10 cellular contexts compared by ENCODE assay signal in the genomic region with DNA sequence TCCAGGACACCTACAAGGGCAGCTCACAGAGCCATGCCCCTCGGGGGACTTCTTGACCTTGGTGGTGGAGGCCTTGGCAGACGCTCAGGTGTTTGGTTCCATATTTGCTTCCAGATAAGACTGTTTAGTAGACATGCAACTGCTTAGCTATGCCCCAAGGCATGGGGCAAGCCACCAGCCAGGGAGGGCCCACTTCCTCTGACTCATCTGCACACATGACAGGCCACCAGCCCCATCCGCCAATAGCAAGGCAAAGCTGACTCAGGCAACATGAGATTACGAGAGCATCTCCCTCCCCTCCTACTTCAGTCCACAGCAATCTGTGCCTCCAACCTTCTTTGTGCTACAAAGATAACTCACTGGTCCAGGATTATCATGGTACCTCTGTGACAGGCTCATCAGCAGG. TPM values are rescaled to one million over a fixed set of nuclear protein-coding genes. Genes with fewer than 3 reads are reported as not detected.
DNase-seq lines count a peak whose midpoint lies in the region; ATAC-seq and TF ChIP-seq lines count a peak whose summit lies in the region.
"Had no signal": no experiment of that assay in that cellular context is flagged by ENCODE, and none has a peak within 500 bp of the region (broad histone marks: within the 10 kb centered on the region; RNA-seq: fewer than 3 reads in every experiment).

No MANE protein-coding gene starts in this region.

- no peak for TF ChIP-seq CTCF in PC-3 (conservative IDR thresholded peaks at IDR 0.05; ENCODE audit: low read depth, low read length)
- no peak for TF ChIP-seq CTCF in epithelial cell of esophagus (IDR thresholded peaks at IDR 0.05; ENCODE audit: insufficient read depth, low read depth, low read length, missing control alignments)
- TF ChIP-seq CTCF in smooth muscle cell (IDR thresholded peaks at IDR 0.05; ENCODE audit: borderline replicate concordance, insufficient read depth, poor library complexity, severe bottlenecking) = no peak
- TF ChIP-seq CTCF in testis (IDR thresholded peaks at IDR 0.05) = no peak

- no peaks in the 10 kb centered on the region; the same call in 1 of the 2 replicates for H3K9me2 ChIP-seq in PC-3 (replicated peaks; ENCODE audit: low read length)

- intact Hi-C loops in activated CD4-positive, alpha-beta T cell treated with anti-CD3 and anti-CD28 coated beads for 36 hours (cut with DNase I, micrococcal nuclease) = no loop called here
- intact Hi-C loops in PC-3 (cut with micrococcal nuclease) = loop anchor here (2.0 kb wide), 4 partner anchors 52 to 408 kb away; no protein-coding TSS in a partner anchor
- intact Hi-C loops in testis (cut with DNase I; ENCODE audit: low total_unique reads) = no loop called here

- H3K27ac ChIP-seq in PC-3 (ENCODE audit: low read length) (peak overlapping the region; percentile 83), smooth muscle cell (ENCODE audit: low read depth) (peak overlapping the region; percentile 58), testis (no peak overlapping the region)

- H3K36me3 Mint-ChIP-seq in activated CD4-positive, alpha-beta T cell treated with anti-CD3 and anti-CD28 coated beads for 36 hours (ENCODE audit: low read depth) = no peaks in the 10 kb centered on the region

- H3K9me3 ChIP-seq in PC-3 (ENCODE audit: low read length) (no peaks in the 10 kb centered on the region), smooth muscle cell (replicated peaks; ENCODE audit: low read depth) (no peaks in the 10 kb centered on the region), testis (no peaks in the 10 kb centered on the region)

- TF ChIP-seq POLR2A in testis (IDR thresholded peaks at IDR 0.05) = no peak

- H4K20me1 ChIP-seq in PC-3 (ENCODE audit: low read length) = no peaks in the 10 kb centered on the region
- no peaks in the 10 kb centered on the region for H4K20me1 ChIP-seq in smooth muscle cell (ENCODE audit: low read depth)

- H3K79me2 ChIP-seq in PC-3 (ENCODE audit: low read length) (peaks cover 61% of the 10 kb centered on the region), smooth muscle cell (ENCODE audit: low read depth) (no peaks in the 10 kb centered on the region)

- no peak overlapping the region for H3K4me3 Mint-ChIP-seq in activated CD4-positive, alpha-beta T cell treated with anti-CD3 and anti-CD28 coated beads for 36 hours

- ATAC-seq in activated CD4-positive, alpha-beta T cell treated with anti-CD3 and anti-CD28 coated beads for 36 hours = peak; percentile 77
- ATAC-seq in PC-3 (peak; percentile 85), left lobe of liver (no peak)

- CTCF ChIA-PET in activated CD4-positive, alpha-beta T cell treated with anti-CD3 and anti-CD28 coated beads for 36 hours (lab: Charles Lee) = no interaction called here
- CTCF ChIA-PET in PC-3 (lab: Charles Lee) = interaction anchor here (0.6 to 1.7 kb wide), 3 partner anchors 22 to 422 kb away, joined by 3 to 4 read pairs (median 4); no protein-coding TSS in a partner anchor

- H3K27me3 Mint-ChIP-seq in activated CD4-positive, alpha-beta T cell treated with anti-CD3 and anti-CD28 coated beads for 36 hours = peaks cover 2% of the 10 kb centered on the region

- H3K27me3 ChIP-seq in PC-3 (ENCODE audit: low read length) = no peaks in the 10 kb centered on the region
- H3K27me3 ChIP-seq in smooth muscle cell (ENCODE audit: low read depth) = no peaks in the 10 kb centered on the region
- H3K27me3 ChIP-seq in testis = no peaks in the 10 kb centered on the region

- no peak overlapping the region for H2AFZ ChIP-seq in PC-3 (ENCODE audit: low read length)
- no peak overlapping the region for H2AFZ ChIP-seq in smooth muscle cell (ENCODE audit: low read depth)

- H3K9ac ChIP-seq in PC-3 (ENCODE audit: low read length) (peak overlapping the region; percentile 55), smooth muscle cell (ENCODE audit: low read depth) (no peak overlapping the region)

- no peaks in the 10 kb centered on the region for H3K4me1 Mint-ChIP-seq in activated CD4-positive, alpha-beta T cell treated with anti-CD3 and anti-CD28 coated beads for 36 hours

- DNase-seq in activated CD4-positive, alpha-beta T cell treated with anti-CD3 and anti-CD28 coated beads for 36 hours = peak; percentile 40
- no peak for DNase-seq in activated CD4-positive, alpha-beta T cell treated with anti-CD3 and anti-CD28 coated beads, Interleukin-2, amount 50 U/mL, for 4 hours
- DNase-seq in PC-3 (peak; percentile 100), epithelial cell of esophagus (ENCODE audit: low read depth) (peak; percentile 93), smooth muscle cell (lab: John Stamatoyannopoulos, UW; ENCODE audit: unreplicated experiment) (no peak), left lobe of liver (ENCODE audit: low spot score) (no peak), NCI-H2081 (lab: John Stamatoyannopoulos, UW) (no peak), testis (no peak)
- DNase-seq: stimulated activated naive CD4-positive, alpha-beta T cell treated with Interleukin-2 at 50 U/mL for 16 hours had no signal

- POLR2A ChIA-PET in activated CD4-positive, alpha-beta T cell treated with anti-CD3 and anti-CD28 coated beads for 36 hours (lab: Charles Lee) = interaction anchor here (0.6 kb wide), 1 partner anchor 11 kb away, joined by 3 read pairs; no protein-coding TSS in a partner anchor
- POLR2A ChIA-PET in PC-3 (lab: Charles Lee; ENCODE audit: unreplicated experiment) = interaction anchor here (0.7 to 0.9 kb wide), 2 partner anchors 415 to 462 kb away, joined by 3 read pairs; no protein-coding TSS in a partner anchor

- H3K9me3 Mint-ChIP-seq in activated CD4-positive, alpha-beta T cell treated with anti-CD3 and anti-CD28 coated beads for 36 hours (ENCODE audit: low read depth) = no peaks in the 10 kb centered on the region
- H3K9me3 Mint-ChIP-seq: activated T-helper 2 cell treated with anti-CD3 and anti-CD28 coated beads, Interferon-gamma antibody, Interleukin-2, Interleukin-4, amounts not matched to agents 10 μg/mL and 5 μg/mL and 100 μg/mL, durations not matched to agents 14 hours and 24 hours and 36 hours had no signal

- peaks cover 81% of the 10 kb centered on the region for H3K4me1 ChIP-seq in PC-3 (ENCODE audit: insufficient read depth, low read length)
- H3K4me1 ChIP-seq in smooth muscle cell (ENCODE audit: low read depth) = peaks cover 9% of the 10 kb centered on the region
- no peaks in the 10 kb centered on the region for H3K4me1 ChIP-seq in testis

- H3K36me3 ChIP-seq in PC-3 (ENCODE audit: low read depth, low read length) = 0 out of 2 replicates have a peak, but pooled peaks cover 7% of the 10 kb centered on the region
- H3K36me3 ChIP-seq in smooth muscle cell (ENCODE audit: low read depth) = no peaks in the 10 kb centered on the region
- H3K36me3 ChIP-seq in testis (ENCODE audit: low read depth, missing control alignments) = no peaks in the 10 kb centered on the region

- H3K4me3 ChIP-seq in PC-3 (ENCODE audit: low read length) (peak overlapping the region; percentile 6; the same call in 1 of the 2 replicates), epithelial cell of esophagus (ENCODE audit: low read length) (no peak overlapping the region), smooth muscle cell (no peak overlapping the region), testis (no peak overlapping the region)

- H3K4me2 ChIP-seq in PC-3 (ENCODE audit: low read length) (peak overlapping the region; percentile 54), smooth muscle cell (no peak overlapping the region)

- H3K27ac Mint-ChIP-seq in activated CD4-positive, alpha-beta T cell treated with anti-CD3 and anti-CD28 coated beads for 36 hours = no peak overlapping the region
- H3K27ac Mint-ChIP-seq: activated T-helper 2 cell treated with anti-CD3 and anti-CD28 coated beads, Interferon-gamma antibody, Interleukin-2, Interleukin-4, amounts not matched to agents 10 μg/mL and 5 μg/mL and 100 μg/mL, durations not matched to agents 14 hours and 24 hours and 36 hours had no signal

- H3F3A ChIP-seq in PC-3 (ENCODE audit: low read length, unreplicated experiment) (peaks cover 18% of the 10 kb centered on the region), smooth muscle cell (ENCODE audit: low read depth) (peaks cover 10% of the 10 kb centered on the region)

- BruUV-seq in PC-3 (replicated peaks; lab: Mats Ljungman, UMichigan) = no TSS peak

- WGBS in smooth muscle cell (ENCODE audit: low lambda C conversion rate) = 66% methylated on average over 4 of the region's 4 CpGs
- WGBS in testis, 2 donors = 71 to 72% methylated on average over 4 of the region's 4 CpGs

RNA-seq across cellular contexts. Expression of a gene that starts 54.9 kb away (rescaled TPM):
- under 1 TPM in 1 of 2 experiments, not detected in 1; 0.18 TPM for total RNA-seq in activated CD4-positive, alpha-beta T cell treated with anti-CD3 and anti-CD28 coated beads for 36 hours
- total RNA-seq in PC-3 (2014; rRNA removed) (143 and 193 TPM in 2 replicates), smooth muscle cell (13.5 and 23.4 TPM in 2 replicates), left lobe of liver (44.0 TPM), testis (10 to 100 TPM; 13.6 to 24.7 TPM)
- polyA plus RNA-seq in smooth muscle cell (9.1 and 25.5 TPM in 2 replicates), testis (ENCODE audit: insufficient read depth, low read depth, low replicate concordance) (36.1 TPM)

Comparison
In these comparisons a context has a peak if more than half of its experiments do, and no peak if none do; other contexts are left out.
1. DNase-seq: peak in activated CD4-positive, alpha-beta T cell treated with anti-CD3 and anti-CD28 coated beads for 36 hours (single experiment), PC-3 (single experiment) and epithelial cell of esophagus (single experiment); none in activated CD4-positive, alpha-beta T cell treated with anti-CD3 and anti-CD28 coated beads, Interleukin-2, amount 50 U/mL, for 4 hours (0 of 2), smooth muscle cell (single experiment), left lobe of liver (single experiment), NCI-H2081 (0 of 2) and testis (single experiment).
2. H3K27ac ChIP-seq: peak in PC-3 (single experiment) and smooth muscle cell (single experiment); none in testis (0 of 2).
3. RNA of a gene that starts 54.9 kb away (total RNA-seq): 143 to 193 TPM in PC-3, 44.0 TPM in left lobe of liver (single experiment), 13.6 to 24.7 TPM in testis and 13.5 to 23.4 TPM in smooth muscle cell; 0.18 TPM in activated CD4-positive, alpha-beta T cell treated with anti-CD3 and anti-CD28 coated beads for 36 hours; every median in the first group is over 10 times any median in the second.